Comparison of ENCODE assay signal across 1 cellular context in genomic region chr5:150758210-150758533, GRCh38.
TF ChIP-seq lines count a peak whose summit lies in the region.

No MANE protein-coding gene starts in this region.

TF ChIP-seq in HepG2, 621 proteins besides CTCF, POLR2A, EP300 and RAD21 (continued from another document and continues in another):
- TF ChIP-seq, protein P1, sequence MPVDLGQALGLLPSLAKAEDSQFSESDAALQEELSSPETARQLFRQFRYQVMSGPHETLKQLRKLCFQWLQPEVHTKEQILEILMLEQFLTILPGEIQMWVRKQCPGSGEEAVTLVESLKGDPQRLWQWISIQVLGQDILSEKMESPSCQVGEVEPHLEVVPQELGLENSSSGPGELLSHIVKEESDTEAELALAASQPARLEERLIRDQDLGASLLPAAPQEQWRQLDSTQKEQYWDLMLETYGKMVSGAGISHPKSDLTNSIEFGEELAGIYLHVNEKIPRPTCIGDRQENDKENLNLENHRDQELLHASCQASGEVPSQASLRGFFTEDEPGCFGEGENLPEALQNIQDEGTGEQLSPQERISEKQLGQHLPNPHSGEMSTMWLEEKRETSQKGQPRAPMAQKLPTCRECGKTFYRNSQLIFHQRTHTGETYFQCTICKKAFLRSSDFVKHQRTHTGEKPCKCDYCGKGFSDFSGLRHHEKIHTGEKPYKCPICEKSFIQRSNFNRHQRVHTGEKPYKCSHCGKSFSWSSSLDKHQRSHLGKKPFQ (CRISPR knock-in tag; IDR thresholded peaks at IDR 0.05; ENCODE audit: insufficient replicate concordance), result peak; percentile 79
- TF ChIP-seq TEAD3 (CRISPR knock-in tag; optimal IDR thresholded peaks at IDR 0.05; ENCODE audit: borderline replicate concordance) (peak; percentile 15), ZNF317 (CRISPR knock-in tag; IDR thresholded peaks at IDR 0.05) (no peak), U2AF1 (optimal IDR thresholded peaks at IDR 0.05; ENCODE audit: low read depth, low read length) (no peak), ZC3H4 (CRISPR knock-in tag; IDR thresholded peaks at IDR 0.05; ENCODE audit: borderline replicate concordance) (no peak), MXD4 (CRISPR knock-in tag; IDR thresholded peaks at IDR 0.05) (no peak), KDM5B (CRISPR knock-in tag; IDR thresholded peaks at IDR 0.05; ENCODE audit: borderline replicate concordance) (no peak), ZMAT5 (CRISPR knock-in tag; IDR thresholded peaks at IDR 0.05; ENCODE audit: borderline replicate concordance, low read depth) (no peak), GTF3A (CRISPR knock-in tag; conservative IDR thresholded peaks at IDR 0.05) (no peak), ZNF75D (CRISPR knock-in tag; IDR thresholded peaks at IDR 0.05; ENCODE audit: borderline replicate concordance) (no peak), ZNF501 (CRISPR knock-in tag; IDR thresholded peaks at IDR 0.05) (peak; percentile 79; the same call in 1 of the 2 replicates), ZNF674 (CRISPR knock-in tag; IDR thresholded peaks at IDR 0.05; ENCODE audit: low read depth) (no peak), ZNF543 (CRISPR knock-in tag; IDR thresholded peaks at IDR 0.05) (no peak), ZNF292 (CRISPR knock-in tag; IDR thresholded peaks at IDR 0.05; ENCODE audit: borderline replicate concordance, low read depth) (no peak), ZNF446 (CRISPR knock-in tag; IDR thresholded peaks at IDR 0.05) (no peak; the same call in 1 of the 2 replicates), ZBTB1 (CRISPR knock-in tag; IDR thresholded peaks at IDR 0.05; ENCODE audit: borderline replicate concordance) (no peak), RBFOX2 (IDR thresholded peaks at IDR 0.05; ENCODE audit: low read depth, low read length) (no peak), SAP130 (CRISPR knock-in tag; IDR thresholded peaks at IDR 0.05; ENCODE audit: low read depth) (peak; percentile 53), NR2F2 (IDR thresholded peaks at IDR 0.05; ENCODE audit: borderline replicate concordance, low read depth) (no peak), FOXM1 (CRISPR knock-in tag; IDR thresholded peaks at IDR 0.05) (no peak), YEATS4 (CRISPR knock-in tag; IDR thresholded peaks at IDR 0.05; ENCODE audit: borderline replicate concordance) (0 out of 2 replicates have a peak, but pooled peaks have one; percentile 17), ISX (CRISPR knock-in tag; conservative IDR thresholded peaks at IDR 0.05) (no peak), ZNF746 (CRISPR knock-in tag; IDR thresholded peaks at IDR 0.05) (no peak), TERF1 (CRISPR knock-in tag; IDR thresholded peaks at IDR 0.05) (no peak), RELA (CRISPR knock-in tag; IDR thresholded peaks at IDR 0.05) (no peak), ZFX (CRISPR knock-in tag; IDR thresholded peaks at IDR 0.05; ENCODE audit: low read depth) (peak; percentile 90), CCAR2 (optimal IDR thresholded peaks at IDR 0.05; ENCODE audit: low read depth, low read length) (no peak), JUND (CRISPR knock-in tag; IDR thresholded peaks at IDR 0.05) (no peak), STAT5B (CRISPR knock-in tag; IDR thresholded peaks at IDR 0.05) (no peak), ZNF672 (CRISPR knock-in tag; IDR thresholded peaks at IDR 0.05) (no peak), ZNF224 (CRISPR knock-in tag; IDR thresholded peaks at IDR 0.05) (0 out of 2 replicates have a peak, but pooled peaks have one; percentile 34), HDAC2 (CRISPR knock-in tag; IDR thresholded peaks at IDR 0.05) (no peak), POLR2G (IDR thresholded peaks at IDR 0.05; ENCODE audit: low read depth, low read length) (0 out of 2 replicates have a peak, but pooled peaks have one; percentile 35), NFKB2 (CRISPR knock-in tag; IDR thresholded peaks at IDR 0.05; ENCODE audit: borderline replicate concordance) (no peak; the same call in 1 of the 2 replicates), HHEX (CRISPR knock-in tag; IDR thresholded peaks at IDR 0.05) (no peak), CBX1 (IDR thresholded peaks at IDR 0.05; ENCODE audit: low read depth) (no peak), IKZF5 (CRISPR knock-in tag; IDR thresholded peaks at IDR 0.05) (no peak), ZBTB38 (CRISPR knock-in tag; IDR thresholded peaks at IDR 0.05) (0 out of 2 replicates have a peak, but pooled peaks have one; percentile 9), CBX5 (CRISPR knock-in tag; IDR thresholded peaks at IDR 0.05; ENCODE audit: borderline replicate concordance) (0 out of 2 replicates have a peak, but pooled peaks have one; percentile 18), ETV6 (CRISPR knock-in tag; conservative IDR thresholded peaks at IDR 0.05) (0 out of 2 replicates have a peak, but pooled peaks have one; percentile 36), NKX3-1 (CRISPR knock-in tag; IDR thresholded peaks at IDR 0.05) (0 out of 2 replicates have a peak, but pooled peaks have one; percentile 10), ZNF12 (CRISPR knock-in tag; IDR thresholded peaks at IDR 0.05) (no peak), PAWR (CRISPR knock-in tag; IDR thresholded peaks at IDR 0.05; ENCODE audit: borderline replicate concordance) (no peak), ZNF383 (CRISPR knock-in tag; IDR thresholded peaks at IDR 0.05; ENCODE audit: borderline replicate concordance) (no peak), POLR2AphosphoS5 (IDR thresholded peaks at IDR 0.05; ENCODE audit: low read depth, low read length) (no peak), HDAC1 (CRISPR knock-in tag; IDR thresholded peaks at IDR 0.05) (no peak), ZNF563 (CRISPR knock-in tag; IDR thresholded peaks at IDR 0.05) (no peak), ZNF839 (CRISPR knock-in tag; IDR thresholded peaks at IDR 0.05; ENCODE audit: borderline replicate concordance) (no peak), NONO (IDR thresholded peaks at IDR 0.05) (no peak), NONO (CRISPR knock-in tag; conservative IDR thresholded peaks at IDR 0.05) (no peak), FIP1L1 (IDR thresholded peaks at IDR 0.05; ENCODE audit: borderline replicate concordance, insufficient read depth, low read depth, low read length) (no peak), PHF5A (CRISPR knock-in tag; IDR thresholded peaks at IDR 0.05; ENCODE audit: low read depth, unreplicated experiment) (no peak), DDIT3 (CRISPR knock-in tag; IDR thresholded peaks at IDR 0.05) (no peak), ZNF564 (CRISPR knock-in tag; IDR thresholded peaks at IDR 0.05) (no peak), RFX5 (IDR thresholded peaks at IDR 0.05; ENCODE audit: low read depth, low read length) (no peak)
- TF ChIP-seq, protein P2, sequence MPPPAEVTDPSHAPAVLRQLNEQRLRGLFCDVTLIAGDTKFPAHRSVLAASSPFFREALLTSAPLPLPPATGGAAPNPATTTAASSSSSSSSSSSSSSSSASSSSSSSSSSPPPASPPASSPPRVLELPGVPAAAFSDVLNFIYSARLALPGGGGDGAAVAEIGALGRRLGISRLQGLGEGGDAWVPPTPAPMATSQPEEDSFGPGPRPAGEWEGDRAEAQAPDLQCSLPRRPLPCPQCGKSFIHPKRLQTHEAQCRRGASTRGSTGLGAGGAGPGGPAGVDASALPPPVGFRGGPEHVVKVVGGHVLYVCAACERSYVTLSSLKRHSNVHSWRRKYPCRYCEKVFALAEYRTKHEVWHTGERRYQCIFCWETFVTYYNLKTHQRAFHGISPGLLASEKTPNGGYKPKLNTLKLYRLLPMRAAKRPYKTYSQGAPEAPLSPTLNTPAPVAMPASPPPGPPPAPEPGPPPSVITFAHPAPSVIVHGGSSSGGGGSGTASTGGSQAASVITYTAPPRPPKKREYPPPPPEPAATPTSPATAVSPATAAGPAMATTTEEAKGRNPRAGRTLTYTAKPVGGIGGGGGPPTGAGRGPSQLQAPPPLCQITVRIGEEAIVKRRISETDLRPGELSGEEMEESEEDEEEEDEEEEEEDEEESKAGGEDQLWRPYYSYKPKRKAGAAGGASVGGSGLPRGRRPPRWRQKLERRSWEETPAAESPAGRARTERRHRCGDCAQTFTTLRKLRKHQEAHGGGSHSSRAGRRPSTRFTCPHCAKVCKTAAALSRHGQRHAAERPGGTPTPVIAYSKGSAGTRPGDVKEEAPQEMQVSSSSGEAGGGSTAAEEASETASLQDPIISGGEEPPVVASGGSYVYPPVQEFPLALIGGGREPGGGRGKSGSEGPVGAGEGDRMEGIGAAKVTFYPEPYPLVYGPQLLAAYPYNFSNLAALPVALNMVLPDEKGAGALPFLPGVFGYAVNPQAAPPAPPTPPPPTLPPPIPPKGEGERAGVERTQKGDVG (CRISPR knock-in tag; IDR thresholded peaks at IDR 0.05; ENCODE audit: borderline replicate concordance), result no peak
- TF ChIP-seq, protein P3, sequence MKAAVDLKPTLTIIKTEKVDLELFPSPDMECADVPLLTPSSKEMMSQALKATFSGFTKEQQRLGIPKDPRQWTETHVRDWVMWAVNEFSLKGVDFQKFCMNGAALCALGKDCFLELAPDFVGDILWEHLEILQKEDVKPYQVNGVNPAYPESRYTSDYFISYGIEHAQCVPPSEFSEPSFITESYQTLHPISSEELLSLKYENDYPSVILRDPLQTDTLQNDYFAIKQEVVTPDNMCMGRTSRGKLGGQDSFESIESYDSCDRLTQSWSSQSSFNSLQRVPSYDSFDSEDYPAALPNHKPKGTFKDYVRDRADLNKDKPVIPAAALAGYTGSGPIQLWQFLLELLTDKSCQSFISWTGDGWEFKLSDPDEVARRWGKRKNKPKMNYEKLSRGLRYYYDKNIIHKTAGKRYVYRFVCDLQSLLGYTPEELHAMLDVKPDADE (CRISPR knock-in tag; IDR thresholded peaks at IDR 0.05), result no peak
- TF ChIP-seq, protein P4, sequence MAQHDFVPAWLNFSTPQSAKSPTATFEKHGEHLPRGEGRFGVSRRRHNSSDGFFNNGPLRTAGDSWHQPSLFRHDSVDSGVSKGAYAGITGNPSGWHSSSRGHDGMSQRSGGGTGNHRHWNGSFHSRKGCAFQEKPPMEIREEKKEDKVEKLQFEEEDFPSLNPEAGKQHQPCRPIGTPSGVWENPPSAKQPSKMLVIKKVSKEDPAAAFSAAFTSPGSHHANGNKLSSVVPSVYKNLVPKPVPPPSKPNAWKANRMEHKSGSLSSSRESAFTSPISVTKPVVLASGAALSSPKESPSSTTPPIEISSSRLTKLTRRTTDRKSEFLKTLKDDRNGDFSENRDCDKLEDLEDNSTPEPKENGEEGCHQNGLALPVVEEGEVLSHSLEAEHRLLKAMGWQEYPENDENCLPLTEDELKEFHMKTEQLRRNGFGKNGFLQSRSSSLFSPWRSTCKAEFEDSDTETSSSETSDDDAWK (CRISPR knock-in tag; IDR thresholded peaks at IDR 0.05), result no peak
- TF ChIP-seq, protein P5, sequence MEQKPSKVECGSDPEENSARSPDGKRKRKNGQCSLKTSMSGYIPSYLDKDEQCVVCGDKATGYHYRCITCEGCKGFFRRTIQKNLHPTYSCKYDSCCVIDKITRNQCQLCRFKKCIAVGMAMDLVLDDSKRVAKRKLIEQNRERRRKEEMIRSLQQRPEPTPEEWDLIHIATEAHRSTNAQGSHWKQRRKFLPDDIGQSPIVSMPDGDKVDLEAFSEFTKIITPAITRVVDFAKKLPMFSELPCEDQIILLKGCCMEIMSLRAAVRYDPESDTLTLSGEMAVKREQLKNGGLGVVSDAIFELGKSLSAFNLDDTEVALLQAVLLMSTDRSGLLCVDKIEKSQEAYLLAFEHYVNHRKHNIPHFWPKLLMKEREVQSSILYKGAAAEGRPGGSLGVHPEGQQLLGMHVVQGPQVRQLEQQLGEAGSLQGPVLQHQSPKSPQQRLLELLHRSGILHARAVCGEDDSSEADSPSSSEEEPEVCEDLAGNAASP (CRISPR knock-in tag; IDR thresholded peaks at IDR 0.05; ENCODE audit: borderline replicate concordance), result no peak
- TF ChIP-seq, protein P6, sequence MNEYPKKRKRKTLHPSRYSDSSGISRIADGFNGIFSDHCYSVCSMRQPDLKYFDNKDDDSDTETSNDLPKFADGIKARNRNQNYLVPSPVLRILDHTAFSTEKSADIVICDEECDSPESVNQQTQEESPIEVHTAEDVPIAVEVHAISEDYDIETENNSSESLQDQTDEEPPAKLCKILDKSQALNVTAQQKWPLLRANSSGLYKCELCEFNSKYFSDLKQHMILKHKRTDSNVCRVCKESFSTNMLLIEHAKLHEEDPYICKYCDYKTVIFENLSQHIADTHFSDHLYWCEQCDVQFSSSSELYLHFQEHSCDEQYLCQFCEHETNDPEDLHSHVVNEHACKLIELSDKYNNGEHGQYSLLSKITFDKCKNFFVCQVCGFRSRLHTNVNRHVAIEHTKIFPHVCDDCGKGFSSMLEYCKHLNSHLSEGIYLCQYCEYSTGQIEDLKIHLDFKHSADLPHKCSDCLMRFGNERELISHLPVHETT (CRISPR knock-in tag; conservative IDR thresholded peaks at IDR 0.05), result no peak
- TF ChIP-seq, protein P7, sequence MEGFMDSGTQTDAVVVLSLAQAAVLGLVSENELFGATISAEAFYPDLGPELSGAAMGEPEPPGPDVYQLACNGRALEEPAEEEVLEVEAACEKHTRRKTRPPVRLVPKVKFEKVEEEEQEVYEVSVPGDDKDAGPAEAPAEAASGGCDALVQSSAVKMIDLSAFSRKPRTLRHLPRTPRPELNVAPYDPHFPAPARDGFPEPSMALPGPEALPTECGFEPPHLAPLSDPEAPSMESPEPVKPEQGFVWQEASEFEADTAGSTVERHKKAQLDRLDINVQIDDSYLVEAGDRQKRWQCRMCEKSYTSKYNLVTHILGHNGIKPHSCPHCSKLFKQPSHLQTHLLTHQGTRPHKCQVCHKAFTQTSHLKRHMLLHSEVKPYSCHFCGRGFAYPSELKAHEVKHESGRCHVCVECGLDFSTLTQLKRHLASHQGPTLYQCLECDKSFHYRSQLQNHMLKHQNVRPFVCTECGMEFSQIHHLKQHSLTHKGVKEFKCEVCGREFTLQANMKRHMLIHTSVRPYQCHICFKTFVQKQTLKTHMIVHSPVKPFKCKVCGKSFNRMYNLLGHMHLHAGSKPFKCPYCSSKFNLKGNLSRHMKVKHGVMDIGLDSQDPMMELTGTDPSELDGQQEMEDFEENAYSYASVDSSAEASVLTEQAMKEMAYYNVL (CRISPR knock-in tag; IDR thresholded peaks at IDR 0.05; ENCODE audit: borderline replicate concordance), result no peak
